ENCODE assay signal across 15 cellular contexts in genomic region chr16:83717814-83718213, GRCh38.
DNase-seq lines count a peak whose midpoint lies in the region; ATAC-seq and TF ChIP-seq lines count a peak whose summit lies in the region.
"Had no signal": no experiment of that assay in that cellular context is flagged by ENCODE, and none has a peak within 500 bp of the region (broad histone marks: within the 10 kb centered on the region; RNA-seq: fewer than 3 reads in every experiment).

No MANE protein-coding gene starts in this region.

- peak overlapping the region; percentile 29; the same call in 1 of the 2 replicates for H3K4me2 ChIP-seq in SK-N-SH
- H3K4me2 ChIP-seq: PC-9 had no signal

- no peaks in the 10 kb centered on the region for H3K4me1 ChIP-seq in SK-N-SH (ENCODE audit: control insufficient read depth in 1 of 2, insufficient read depth in 2 of 2, low read depth in 1 of 2, low read length in 1 of 2)

- no peak overlapping the region for H3K9ac ChIP-seq in SK-N-SH

- no peak for TF ChIP-seq RAD21 in SK-N-SH (IDR thresholded peaks at IDR 0.05; ENCODE audit: low read length)

- CTCF ChIA-PET in SK-N-SH (lab: Yijun Ruan, JAX), result no interaction called here

- no peaks in the 10 kb centered on the region for H3K27me3 ChIP-seq in SK-N-SH (ENCODE audit: insufficient read depth)
- H3K27me3 ChIP-seq: dorsolateral prefrontal cortex, right atrium auricular region had no signal

- no peaks in the 10 kb centered on the region for H4K20me1 ChIP-seq in SK-N-SH (ENCODE audit: insufficient read depth)

- POLR2A ChIA-PET in SK-N-SH (lab: Yijun Ruan, JAX), result no interaction called here

- no peaks in the 10 kb centered on the region for H3K9me2 ChIP-seq in SK-N-SH

- no peak overlapping the region for H2AFZ ChIP-seq in SK-N-SH (ENCODE audit: low read depth)
- H2AFZ ChIP-seq: PC-9 had no signal

- H3K4me3 ChIP-seq in SK-N-SH (ENCODE audit: low read depth in 2 of 2, low read length in 1 of 2) (no peak overlapping the region), cardiac fibroblast (replicated peaks in 1 of 2; ENCODE audit: low read depth in 2 of 2, low read length in 2 of 2) (no peak overlapping the region)
- H3K4me3 ChIP-seq: PC-9, right atrium auricular region had no signal

- no peaks in the 10 kb centered on the region for H3K79me2 ChIP-seq in SK-N-SH (ENCODE audit: insufficient read depth)

- H3K36me3 ChIP-seq in SK-N-SH (replicated peaks in 1 of 2; ENCODE audit: control insufficient read depth in 1 of 2, insufficient read depth in 2 of 2, low read length in 1 of 2), result no peaks in the 10 kb centered on the region
- H3K36me3 ChIP-seq: right atrium auricular region had no signal

- ATAC-seq in SK-N-SH treated with all-trans-retinoic acid at 6 μM for 48 hours (no peak), HG03039 (IDR thresholded peaks at IDR 0.05; ENCODE audit: unreplicated experiment) (no peak)
- ATAC-seq: activated CD8-positive, alpha-beta T cell treated with anti-CD3 and anti-CD28 coated beads, Interleukin-2, amount 10 ng/mL, durations not matched to agents 7 days and 5 days had no signal

- TF ChIP-seq EP300 in SK-N-SH (IDR thresholded peaks at IDR 0.05; ENCODE audit: borderline replicate concordance in 1 of 2, low read depth in 1 of 2, low read length in 1 of 2), result no peak

- no peaks in the 10 kb centered on the region for H3K9me3 ChIP-seq in SK-N-SH
- H3K9me3 ChIP-seq: right atrium auricular region had no signal

- no peak for TF ChIP-seq CTCF in SK-N-SH (IDR thresholded peaks at IDR 0.05)
- no peak for TF ChIP-seq CTCF in cardiac fibroblast (IDR thresholded peaks at IDR 0.05; ENCODE audit: low read depth, low read length)

- WGBS in SK-N-SH (ENCODE audit: low lambda C conversion rate), result 29% methylated on average over 4 of the region's 4 CpGs

- DNase-seq in SK-N-SH (no peak), cardiac fibroblast (ENCODE audit: low read depth in 2 of 2) (peak; percentile 16 to 58), islet precursor cell (peak; percentile 87), superior temporal gyrus (ENCODE audit: extremely low spot score) (peak; percentile 70)
- DNase-seq in stimulated activated CD4-positive, alpha-beta T cell treated with anti-CD3 and anti-CD28 coated beads, Interleukin-15, amount 100 ng/mL, for 24 hours, result no peak
- DNase-seq in activated CD4-positive, CD25-positive, alpha-beta regulatory T cell treated with anti-CD3 and anti-CD28 coated beads, Interleukin-2, amount 50 U/mL, for 72 hours, result no peak
- DNase-seq: activated CD8-positive, alpha-beta T cell treated with anti-CD3 and anti-CD28 coated beads, Interleukin-2, amount 10 ng/mL, durations not matched to agents 7 days and 5 days; HFFc6; PC-9; T-helper 9 cell had no signal

- H3K27ac ChIP-seq in SK-N-SH (ENCODE audit: low read depth in 2 of 2, low read length in 1 of 2), result peak overlapping the region in 1 of 2 experiments; percentile 70; a peak in 2 of 4 replicates
- H3K27ac ChIP-seq: 22Rv1, PC-9 had no signal

- H3F3A ChIP-seq in SK-N-SH (replicated peaks; ENCODE audit: insufficient read depth), result peaks cover 3% of the 10 kb centered on the region

TF ChIP-seq in SK-N-SH, 30 proteins besides CTCF, POLR2A, EP300 and RAD21:
- peak; percentile 54; the same call in 1 of the 2 replicates for TF ChIP-seq TCF12 (IDR thresholded peaks at IDR 0.05)
- no peak for TF ChIP-seq POLR2AphosphoS5 (IDR thresholded peaks at IDR 0.05; ENCODE audit: low read depth, low read length)
- no peak for TF ChIP-seq MXI1 (IDR thresholded peaks at IDR 0.05; ENCODE audit: low read depth, low read length)
- TF ChIP-seq EZH2phosphoT487 (IDR thresholded peaks at IDR 0.05; ENCODE audit: borderline replicate concordance, low read depth), result no peak
TF ChIP-seq in SK-N-SH: peak in this region for 1.

TF ChIP-seq in SK-N-SH treated with all-trans-retinoic acid at 6 μM for 48 hours, 23 proteins besides CTCF, POLR2A, EP300 and RAD21:
- no peak for TF ChIP-seq POU6F1 (CRISPR knock-in tag; IDR thresholded peaks at IDR 0.05; ENCODE audit: borderline replicate concordance, low read depth)
- no peak for TF ChIP-seq OSR1 (CRISPR knock-in tag; IDR thresholded peaks at IDR 0.05)
- no peak for TF ChIP-seq GLIS3 (CRISPR knock-in tag; IDR thresholded peaks at IDR 0.05)
- TF ChIP-seq ZC3H10 (CRISPR knock-in tag; IDR thresholded peaks at IDR 0.05), result no peak
- no peak for TF ChIP-seq ZNF8 (CRISPR knock-in tag; IDR thresholded peaks at IDR 0.05)
- no peak for TF ChIP-seq ZNF565 (CRISPR knock-in tag; conservative IDR thresholded peaks at IDR 0.05; ENCODE audit: low read depth)
- no peak for TF ChIP-seq ESRRG (CRISPR knock-in tag; IDR thresholded peaks at IDR 0.05)
- no peak for TF ChIP-seq SNAI2 (CRISPR knock-in tag; IDR thresholded peaks at IDR 0.05)
- no peak for TF ChIP-seq TOX (CRISPR knock-in tag; IDR thresholded peaks at IDR 0.05; ENCODE audit: borderline replicate concordance)
- no peak for TF ChIP-seq ARNTL (CRISPR knock-in tag; IDR thresholded peaks at IDR 0.05; ENCODE audit: borderline replicate concordance, low read depth)
- no peak for TF ChIP-seq PPARA (CRISPR knock-in tag; IDR thresholded peaks at IDR 0.05; ENCODE audit: borderline replicate concordance)
- TF ChIP-seq ZNF70 (CRISPR knock-in tag; IDR thresholded peaks at IDR 0.05), result no peak
- no peak for TF ChIP-seq TCF4 (CRISPR knock-in tag; IDR thresholded peaks at IDR 0.05; ENCODE audit: borderline replicate concordance)
- no peak for TF ChIP-seq ISL1 (CRISPR knock-in tag; IDR thresholded peaks at IDR 0.05)
- no peak for TF ChIP-seq CSDC2 (CRISPR knock-in tag; IDR thresholded peaks at IDR 0.05)
- TF ChIP-seq BACH2 (CRISPR knock-in tag; IDR thresholded peaks at IDR 0.05; ENCODE audit: borderline replicate concordance), result no peak

Comparison
In these comparisons a context has a peak if more than half of its experiments do, and no peak if none do; other contexts are left out.
1. DNase-seq: peak in cardiac fibroblast (2 of 2), islet precursor cell (single experiment) and superior temporal gyrus (single experiment); none in SK-N-SH (single experiment), stimulated activated CD4-positive, alpha-beta T cell treated with anti-CD3 and anti-CD28 coated beads, Interleukin-15, amount 100 ng/mL, for 24 hours (single experiment) and activated CD4-positive, CD25-positive, alpha-beta regulatory T cell treated with anti-CD3 and anti-CD28 coated beads, Interleukin-2, amount 50 U/mL, for 72 hours (single experiment).